Comparison of ENCODE assay signal across 1 cellular context in genomic region chr6:158869010-158869603, GRCh38.
TF ChIP-seq lines count a peak whose summit lies in the region.

No MANE protein-coding gene starts in this region.

TF ChIP-seq in K562, 482 proteins besides CTCF, POLR2A, EP300 and RAD21 (continued from another document and continues in another):
- peak; percentile 60; the same call in 1 of the 2 replicates for TF ChIP-seq ZNF589 (CRISPR knock-in tag; IDR thresholded peaks at IDR 0.05; ENCODE audit: low read depth)
- TF ChIP-seq PHF21A (IDR thresholded peaks at IDR 0.05; ENCODE audit: borderline replicate concordance, low read depth) = 0 out of 2 replicates have a peak, but pooled peaks have one; percentile 74
- TF ChIP-seq SMARCA4 (IDR thresholded peaks at IDR 0.05) = peak; percentile 77
- peak; percentile 31; the same call in 1 of the 2 replicates for TF ChIP-seq PHF8 (IDR thresholded peaks at IDR 0.05; ENCODE audit: borderline replicate concordance, low read length)
- peak; percentile 49; the same call in 1 of the 2 replicates for TF ChIP-seq ZKSCAN8 (CRISPR knock-in tag; IDR thresholded peaks at IDR 0.05)
- peak in 2 of 3 experiments; percentile 7 to 63; a peak in 1 of 6 replicates for TF ChIP-seq ZBTB11 (CRISPR knock-in tag; IDR thresholded peaks at IDR 0.05)
- peak; percentile 67 for TF ChIP-seq FOXP1 (CRISPR knock-in tag; IDR thresholded peaks at IDR 0.05)
- peak; percentile 82 for TF ChIP-seq E2F4 (CRISPR knock-in tag; IDR thresholded peaks at IDR 0.05; ENCODE audit: low read depth)
- peak; percentile 12; the same call in 1 of the 2 replicates for TF ChIP-seq HMGXB4 (CRISPR knock-in tag; IDR thresholded peaks at IDR 0.05)
- 0 out of 2 replicates have a peak, but pooled peaks have one; percentile 21 for TF ChIP-seq ZNF24 (IDR thresholded peaks at IDR 0.05)
- TF ChIP-seq ZNF766 (CRISPR knock-in tag; conservative IDR thresholded peaks at IDR 0.05) = peak; percentile 45; the same call in 1 of the 2 replicates
- TF ChIP-seq MYC (IDR thresholded peaks at IDR 0.05; ENCODE audit: low read depth, low read length) = no peak; the same call in 1 of the 2 replicates
- peak; percentile 64; the same call in 1 of the 2 replicates for TF ChIP-seq MYC (CRISPR knock-in tag; IDR thresholded peaks at IDR 0.05; ENCODE audit: borderline replicate concordance, low read depth)
- peak; percentile 20; the same call in 1 of the 2 replicates for TF ChIP-seq NFXL1 (CRISPR knock-in tag; IDR thresholded peaks at IDR 0.05)
- peak; percentile 62 to 88; a peak in 3 of 4 replicates for TF ChIP-seq MLLT1 (IDR thresholded peaks at IDR 0.05)
- peak; percentile 97 for TF ChIP-seq PRDM10 (IDR thresholded peaks at IDR 0.05; ENCODE audit: partially characterized antibody)
- TF ChIP-seq LCOR (CRISPR knock-in tag; IDR thresholded peaks at IDR 0.05) = peak; percentile 76
- TF ChIP-seq ZBTB8A (IDR thresholded peaks at IDR 0.05; ENCODE audit: partially characterized antibody) = no peak
- peak; percentile 65 for TF ChIP-seq THAP12 (CRISPR knock-in tag; IDR thresholded peaks at IDR 0.05)
- TF ChIP-seq NCOA1 (IDR thresholded peaks at IDR 0.05; ENCODE audit: low read depth) = 0 out of 2 replicates have a peak, but pooled peaks have one; percentile 14
- TF ChIP-seq RBM14 (IDR thresholded peaks at IDR 0.05; ENCODE audit: borderline replicate concordance, insufficient read depth, low read depth, low read length) = no peak
- 0 out of 2 replicates have a peak, but pooled peaks have one; percentile 82 for TF ChIP-seq HBP1 (CRISPR knock-in tag; IDR thresholded peaks at IDR 0.05)
- peak; percentile 90; the same call in 1 of the 2 replicates for TF ChIP-seq ZNF511 (CRISPR knock-in tag; IDR thresholded peaks at IDR 0.05)
- no peak for TF ChIP-seq ZFX (CRISPR knock-in tag; IDR thresholded peaks at IDR 0.05)
- 0 out of 2 replicates have a peak, but pooled peaks have one; percentile 41 for TF ChIP-seq PTRF (tag; IDR thresholded peaks at IDR 0.05)
- TF ChIP-seq ZNF740 (CRISPR knock-in tag; IDR thresholded peaks at IDR 0.05) = peak; percentile 40; the same call in 1 of the 2 replicates
- no peak for TF ChIP-seq ZNF740 (tag; IDR thresholded peaks at IDR 0.05)
- TF ChIP-seq NFRKB (IDR thresholded peaks at IDR 0.05; ENCODE audit: low read depth) = peak; percentile 95
- 0 out of 2 replicates have a peak, but pooled peaks have one; percentile 53 for TF ChIP-seq ELF2 (CRISPR knock-in tag; IDR thresholded peaks at IDR 0.05)
- TF ChIP-seq ARID1B (IDR thresholded peaks at IDR 0.05) = peak; percentile 57; the same call in 1 of the 2 replicates
- peak; percentile 73 for TF ChIP-seq KLF1 (tag; IDR thresholded peaks at IDR 0.05)
- TF ChIP-seq C11orf30 (IDR thresholded peaks at IDR 0.05; ENCODE audit: low read depth) = no peak
- TF ChIP-seq ZNF583 (CRISPR knock-in tag; IDR thresholded peaks at IDR 0.05) = peak; percentile 48; the same call in 1 of the 2 replicates
- TF ChIP-seq TFE3 (CRISPR knock-in tag; IDR thresholded peaks at IDR 0.05) = no peak
- TF ChIP-seq SRSF1 (IDR thresholded peaks at IDR 0.05; ENCODE audit: low read depth, low read length) = no peak
- TF ChIP-seq GABPB2 (CRISPR knock-in tag; conservative IDR thresholded peaks at IDR 0.05) = peak; percentile 40; the same call in 1 of the 2 replicates
- TF ChIP-seq TEAD1 (CRISPR knock-in tag; IDR thresholded peaks at IDR 0.05) = peak; percentile 48 to 85; a peak in 3 of 4 replicates
- no peak for TF ChIP-seq RHOXF2B (CRISPR knock-in tag; conservative IDR thresholded peaks at IDR 0.05)
- TF ChIP-seq E2F6 (IDR thresholded peaks at IDR 0.05; ENCODE audit: borderline replicate concordance in 1 of 2, extremely low read depth in 1 of 2, insufficient read depth in 1 of 2, insufficient read length in 1 of 2, low read depth in 1 of 2, low read length in 1 of 2, poor library complexity in 1 of 2, severe bottlenecking in 1 of 2) = peak; percentile 97 to 98
- TF ChIP-seq HSF4 (CRISPR knock-in tag; IDR thresholded peaks at IDR 0.05; ENCODE audit: borderline replicate concordance) = no peak
